ENCODE assay signal across 8 cellular contexts in the genomic region with DNA sequence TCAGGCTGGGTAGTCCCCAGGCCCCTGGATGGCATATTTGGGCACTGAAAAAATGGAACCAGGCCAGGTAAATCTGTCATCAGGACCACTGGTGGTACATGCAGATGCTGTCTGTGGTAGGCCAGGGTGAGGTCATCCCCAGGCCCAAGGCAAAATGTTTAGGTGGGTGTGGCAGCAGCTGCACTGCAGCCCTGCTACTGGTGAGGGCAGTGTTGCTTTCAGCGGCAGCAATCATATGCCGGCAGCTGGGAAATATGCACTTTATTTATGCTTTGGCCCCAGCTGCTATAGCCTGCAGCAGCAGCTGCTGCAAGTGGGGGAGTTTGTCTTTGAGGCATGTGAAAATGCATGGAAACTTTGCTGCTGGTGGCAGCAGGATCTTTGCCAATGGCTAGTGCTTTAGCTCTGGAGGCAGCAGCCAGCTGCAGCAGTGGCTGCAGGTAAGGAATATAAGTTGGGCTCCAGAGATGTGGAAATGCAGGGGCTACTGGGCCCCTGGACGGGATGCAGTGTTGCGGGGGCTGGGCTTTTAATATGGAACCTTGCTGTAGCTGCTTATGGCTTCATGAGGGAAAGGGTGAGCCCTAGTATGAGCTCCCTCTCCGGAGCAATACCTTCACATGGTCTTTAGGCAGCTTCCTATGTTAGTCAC.
DNase-seq lines count a peak whose midpoint lies in the region; ATAC-seq and TF ChIP-seq lines count a peak whose summit lies in the region.

No MANE protein-coding gene starts in this region.

- H3K9me3 Mint-ChIP-seq in Caco-2 (ENCODE audit: unreplicated experiment), result no peaks in the 10 kb centered on the region
- no peaks in the 10 kb centered on the region for H3K9me3 Mint-ChIP-seq in endodermal cell

- no peaks in the 10 kb centered on the region for H3K9me3 ChIP-seq in Caco-2
- no peaks in the 10 kb centered on the region for H3K9me3 ChIP-seq in endodermal cell (ENCODE audit: control insufficient read depth, low read length)
- no peaks in the 10 kb centered on the region for H3K9me3 ChIP-seq in Peyer's patch

- TF ChIP-seq CTCF in Caco-2 (IDR thresholded peaks at IDR 0.05; ENCODE audit: insufficient read depth in 1 of 2, low read depth in 1 of 2, low read length in 1 of 2, severe bottlenecking in 1 of 2, unreplicated experiment in 1 of 2) (peak; percentile 84 to 86), endodermal cell (conservative IDR thresholded peaks at IDR 0.05) (peak; percentile 90), Peyer's patch (IDR thresholded peaks at IDR 0.05) (peak in 3 of 6 experiments; percentile 31 to 41 (median 40))

- no peaks in the 10 kb centered on the region for H3K4me1 ChIP-seq in Caco-2
- no peaks in the 10 kb centered on the region for H3K4me1 ChIP-seq in endodermal cell (ENCODE audit: control insufficient read depth, insufficient read depth, low read length)
- H3K4me1 ChIP-seq in Peyer's patch, result no peaks in the 10 kb centered on the region

- H3K27me3 ChIP-seq in Caco-2 (replicated peaks; ENCODE audit: control insufficient read depth, insufficient read depth, low read length), result peaks cover 2% of the 10 kb centered on the region; the same call in 1 of the 2 replicates
- H3K27me3 ChIP-seq in endodermal cell (ENCODE audit: control insufficient read depth, insufficient read depth, low read length, poor library complexity, severe bottlenecking), result peaks cover 8% of the 10 kb centered on the region
- H3K27me3 ChIP-seq in Peyer's patch, result no peaks in the 10 kb centered on the region

- TF ChIP-seq POLR2A in Peyer's patch (IDR thresholded peaks at IDR 0.05), result no peak

- no peak overlapping the region for H3K27ac Mint-ChIP-seq in Caco-2 (ENCODE audit: unreplicated experiment)
- no peak overlapping the region for H3K27ac Mint-ChIP-seq in endodermal cell

- no peak overlapping the region for H3K27ac ChIP-seq in endodermal cell (ENCODE audit: low read depth, low read length)
- H3K27ac ChIP-seq in Peyer's patch, result no peak overlapping the region

- no peaks in the 10 kb centered on the region for H3K36me3 ChIP-seq in Caco-2 (ENCODE audit: control insufficient read depth, insufficient read depth, low read length)
- no peaks in the 10 kb centered on the region for H3K36me3 ChIP-seq in endodermal cell (ENCODE audit: control insufficient read depth, insufficient read depth, low read length)
- H3K36me3 ChIP-seq in Peyer's patch, result no peaks in the 10 kb centered on the region

- H3K36me3 Mint-ChIP-seq in Caco-2 (ENCODE audit: insufficient read depth, unreplicated experiment) (no peaks in the 10 kb centered on the region), endodermal cell (ENCODE audit: low read depth) (no peaks in the 10 kb centered on the region)

- H3K4me3 ChIP-seq in Caco-2 (ENCODE audit: low read depth, low read length) (no peak overlapping the region), endodermal cell (ENCODE audit: low read length) (no peak overlapping the region), Peyer's patch (no peak overlapping the region)

- CTCF ChIA-PET in Caco-2 (lab: Charles Lee), result interaction anchor here (0.7 to 1.0 kb wide), 3 partner anchors 32 to 50 kb away, joined by 3 to 6 read pairs (median 3); no protein-coding TSS in a partner anchor

- no TSS peak for BruUV-seq in Caco-2 (replicated peaks; lab: Mats Ljungman, UMichigan)

- peaks cover 21% of the 10 kb centered on the region for H3K27me3 Mint-ChIP-seq in Caco-2 (ENCODE audit: insufficient read depth, unreplicated experiment)
- H3K27me3 Mint-ChIP-seq in endodermal cell (ENCODE audit: insufficient read depth), result peaks cover 22% of the 10 kb centered on the region

- no peaks in the 10 kb centered on the region for H3K4me1 Mint-ChIP-seq in Caco-2 (ENCODE audit: low read depth, unreplicated experiment)
- peaks cover 11% of the 10 kb centered on the region for H3K4me1 Mint-ChIP-seq in endodermal cell

- no peak overlapping the region for H3K4me3 Mint-ChIP-seq in Caco-2 (ENCODE audit: unreplicated experiment)
- H3K4me3 Mint-ChIP-seq in endodermal cell, result no peak overlapping the region

- ATAC-seq in GM18873 (IDR thresholded peaks at IDR 0.05; ENCODE audit: low FRiP score, unreplicated experiment) (peak; percentile 70), HG03045 (IDR thresholded peaks at IDR 0.05; ENCODE audit: unreplicated experiment) (peak; percentile 79)

- intact Hi-C loops in Caco-2 (cut with micrococcal nuclease; ENCODE audit: unreplicated experiment), result loop anchor here (1.0 kb wide), 1 partner anchor 406 kb away; no protein-coding TSS in a partner anchor

- POLR2A ChIA-PET in Caco-2 (lab: Charles Lee), result no interaction called here

- 59 to 78% methylated on average over 4 to 5 of the region's 5 CpGs for WGBS in endodermal cell (ENCODE audit: insufficient coverage in 1 of 2, insufficient read length in 1 of 2), 2 experiments

- no peak overlapping the region for H3K9ac ChIP-seq in endodermal cell (ENCODE audit: extremely low read depth, low read length, poor library complexity, severe bottlenecking)

- peak; percentile 64 to 74 for DNase-seq in Caco-2
- DNase-seq in NCI-H524 (lab: John Stamatoyannopoulos, UW), result peak; percentile 41 to 76
- DNase-seq in endodermal cell, result peak; percentile 89
- peak; percentile 36 for DNase-seq in stimulated activated CD8-positive, alpha-beta memory T cell treated with anti-CD3 and anti-CD28 coated beads, Interleukin-4, amount 100 ng/mL, for 48 hours
- DNase-seq in Peyer's patch, result no peak
- no peak for DNase-seq in hippocampal formation (lab: John Stamatoyannopoulos, UW)

Comparison
In these comparisons a context has a peak if more than half of its experiments do, and no peak if none do; other contexts are left out.
1. DNase-seq: peak in Caco-2 (2 of 2), NCI-H524 (2 of 2), endodermal cell (single experiment) and stimulated activated CD8-positive, alpha-beta memory T cell treated with anti-CD3 and anti-CD28 coated beads, Interleukin-4, amount 100 ng/mL, for 48 hours (single experiment); none in Peyer's patch (0 of 3) and hippocampal formation (0 of 2).